Comparison of ENCODE assay signal across 28 cellular contexts in genomic region chr7:108609643-108610042, GRCh38.
"Had no signal": no experiment of that assay in that cellular context is flagged by ENCODE, and none has a peak within 500 bp of the region (broad histone marks: within the 10 kb centered on the region; RNA-seq: fewer than 3 reads in every experiment).

No MANE protein-coding gene starts in this region.

- H3K4me3 ChIP-seq: colonic mucosa, esophagus squamous epithelium, gastrocnemius medialis, heart right ventricle, left lung, lower lobe of right lung, mucosa of descending colon had no signal

- FAIRE-seq: endometrium, islet of Langerhans, keratinocyte had no signal

- H3K27me3 ChIP-seq: colonic mucosa, gastrocnemius medialis, left lung had no signal

- H3K36me3 ChIP-seq: colonic mucosa, esophagus squamous epithelium, gastrocnemius medialis, heart right ventricle, left lung, lower lobe of right lung had no signal

- DNase-seq: colonic mucosa; cortex of kidney; effector CD8-positive, alpha-beta T cell; effector memory CD8-positive, alpha-beta T cell; endodermal cell; erythroblast; esophagus squamous epithelium; foreskin fibroblast; foreskin melanocyte; gastrocnemius medialis; glutamatergic neuron; head of caudate nucleus; heart right ventricle; hippocampal formation; kidney glomerular epithelial cell; left colon; left lung; left ventricle myocardium superior; lower lobe of right lung; mesenchymal stem cell; mucosa of descending colon; naive B cell; naive thymus-derived CD8-positive, alpha-beta T cell had no signal

- ATAC-seq: effector memory CD8-positive, alpha-beta T cell; esophagus mucosa; gastrocnemius medialis; heart right ventricle; left colon; left lung; left ventricle myocardium superior; lower lobe of right lung; mucosa of descending colon; naive thymus-derived CD8-positive, alpha-beta T cell had no signal

- H3K4me1 ChIP-seq: colonic mucosa, esophagus squamous epithelium, gastrocnemius medialis, heart right ventricle, left lung, lower lobe of right lung had no signal

- H3K9me3 ChIP-seq: colonic mucosa, esophagus squamous epithelium, gastrocnemius medialis, heart right ventricle, left lung, lower lobe of right lung, mucosa of descending colon had no signal

- H3K27ac ChIP-seq: colonic mucosa, epithelial cell of prostate, esophagus squamous epithelium, gastrocnemius medialis, heart right ventricle, left lung, lower lobe of right lung had no signal
